In the genomic region with DNA sequence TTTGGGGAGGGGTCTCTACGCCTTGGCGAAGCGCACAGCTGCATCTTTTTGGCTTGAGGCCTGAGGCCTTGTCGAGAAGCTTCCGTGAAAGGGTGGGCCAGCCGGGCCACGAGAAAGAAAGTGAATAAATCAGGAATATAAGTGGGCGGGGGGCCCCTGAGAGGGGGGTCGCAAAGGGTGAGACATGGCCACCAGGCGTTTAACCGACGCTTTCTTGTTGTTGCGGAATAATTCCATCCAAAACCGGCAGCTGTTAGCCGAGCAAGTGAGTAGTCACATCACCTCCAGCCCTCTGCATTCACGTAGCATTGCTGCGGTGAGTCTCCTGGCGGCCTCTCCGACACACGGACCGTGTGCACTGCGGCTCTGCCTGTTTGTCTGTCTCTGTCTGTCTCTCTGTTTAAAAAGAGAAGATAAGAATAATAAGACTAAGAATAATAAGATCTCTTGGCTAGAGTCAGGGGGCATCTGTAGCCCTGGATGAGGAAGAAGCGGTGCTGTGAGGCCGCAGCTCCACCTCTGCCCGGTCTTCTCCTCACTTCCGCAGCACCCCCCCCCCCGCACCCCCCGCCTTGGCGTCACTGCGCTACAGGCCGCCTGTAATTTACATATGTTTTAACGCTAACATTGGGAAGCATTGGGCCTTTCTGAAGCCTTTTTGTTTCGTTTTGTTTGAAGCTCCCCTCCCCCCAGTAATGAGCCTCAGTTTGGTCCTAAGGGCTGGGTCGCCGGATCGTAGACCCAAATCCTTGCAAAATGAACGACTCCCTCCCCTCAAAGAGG, we compare ENCODE assay signal across 1 cellular context.
TF ChIP-seq lines count a peak whose summit lies in the region.

No MANE protein-coding gene starts in this region.

TF ChIP-seq in WTC11, 78 proteins besides CTCF, POLR2A, EP300 and RAD21 (continued from another document):
- TF ChIP-seq, protein P1, sequence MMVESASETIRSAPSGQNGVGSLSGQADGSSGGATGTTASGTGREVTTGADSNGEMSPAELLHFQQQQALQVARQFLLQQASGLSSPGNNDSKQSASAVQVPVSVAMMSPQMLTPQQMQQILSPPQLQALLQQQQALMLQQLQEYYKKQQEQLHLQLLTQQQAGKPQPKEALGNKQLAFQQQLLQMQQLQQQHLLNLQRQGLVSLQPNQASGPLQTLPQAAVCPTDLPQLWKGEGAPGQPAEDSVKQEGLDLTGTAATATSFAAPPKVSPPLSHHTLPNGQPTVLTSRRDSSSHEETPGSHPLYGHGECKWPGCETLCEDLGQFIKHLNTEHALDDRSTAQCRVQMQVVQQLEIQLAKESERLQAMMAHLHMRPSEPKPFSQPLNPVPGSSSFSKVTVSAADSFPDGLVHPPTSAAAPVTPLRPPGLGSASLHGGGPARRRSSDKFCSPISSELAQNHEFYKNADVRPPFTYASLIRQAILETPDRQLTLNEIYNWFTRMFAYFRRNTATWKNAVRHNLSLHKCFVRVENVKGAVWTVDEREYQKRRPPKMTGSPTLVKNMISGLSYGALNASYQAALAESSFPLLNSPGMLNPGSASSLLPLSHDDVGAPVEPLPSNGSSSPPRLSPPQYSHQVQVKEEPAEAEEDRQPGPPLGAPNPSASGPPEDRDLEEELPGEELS (CRISPR knock-in tag; IDR thresholded peaks at IDR 0.05), result peak; percentile 77; the same call in 1 of the 2 replicates
